ENCODE assay signal across 21 cellular contexts in the genomic region with DNA sequence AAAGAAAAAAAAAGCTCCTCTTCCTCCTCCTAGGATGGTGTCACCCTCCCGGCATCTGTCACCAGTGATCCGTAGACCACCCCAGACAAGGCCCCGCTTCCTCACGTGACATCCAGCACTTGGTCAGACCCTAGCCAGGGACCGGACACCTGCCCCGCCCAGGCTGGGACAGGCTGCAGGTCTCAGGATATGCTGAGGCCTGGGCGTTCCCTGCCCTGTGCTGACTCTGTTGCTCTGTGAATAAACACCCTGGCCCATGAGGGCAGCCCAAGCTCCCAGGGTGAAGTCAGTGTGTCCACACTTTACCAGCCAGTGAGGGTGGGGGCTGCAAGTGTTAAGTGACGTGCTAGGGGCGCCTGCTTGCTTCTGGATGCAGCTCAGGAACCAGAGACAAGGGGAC. TPM values are rescaled to one million over a fixed set of nuclear protein-coding genes. Genes with fewer than 3 reads are reported as not detected.
A peak's percentile ranks its signal among the peaks of the same experiment; 100 is the strongest.
DNase-seq lines count a peak whose midpoint lies in the region; ATAC-seq, FAIRE-seq and TF ChIP-seq lines count a peak whose summit lies in the region.
"Had no signal": no experiment of that assay in that cellular context is flagged by ENCODE, and none has a peak within 500 bp of the region (broad histone marks: within the 10 kb centered on the region; RNA-seq: fewer than 3 reads in every experiment).

No MANE protein-coding gene starts in this region.

- peaks cover 6 to 21% of the 10 kb centered on the region in 2 donors for H3K36me3 ChIP-seq in small intestine (ENCODE audit: control insufficient read depth in 2 of 2, insufficient read depth in 2 of 2, low read length in 2 of 2)

- TF ChIP-seq CTCF in VCaP (conservative IDR thresholded peaks at IDR 0.05) = no peak

- no peaks in the 10 kb centered on the region for H3K27me3 Mint-ChIP-seq in activated T-cell treated with anti-CD3 and anti-CD28 coated beads, Interleukin-2, amount 50 U/mL, for 24 hours
- H3K27me3 Mint-ChIP-seq in activated T-cell treated with anti-CD3 and anti-CD28 coated beads, Interleukin-2, amount 50 U/mL, for 72 hours (ENCODE audit: low read depth) = no peaks in the 10 kb centered on the region
- H3K27me3 Mint-ChIP-seq: naive B cell had no signal

- H3K4me3 Mint-ChIP-seq in activated T-cell treated with anti-CD3 and anti-CD28 coated beads, Interleukin-2, amount 50 U/mL, for 24 hours = no peak overlapping the region
- H3K4me3 Mint-ChIP-seq in activated T-cell treated with anti-CD3 and anti-CD28 coated beads, Interleukin-2, amount 50 U/mL, for 72 hours = no peak overlapping the region

- no peaks in the 10 kb centered on the region for H3K9me3 ChIP-seq in small intestine (ENCODE audit: control insufficient read depth, low read depth)
- H3K9me3 ChIP-seq: esophagus squamous epithelium had no signal

- H3K4me3 ChIP-seq in small intestine (ENCODE audit: low read depth in 1 of 2, low read length in 2 of 2) = no peak overlapping the region
- H3K4me3 ChIP-seq: esophagus squamous epithelium, SK-N-MC had no signal

- H3K9me3 Mint-ChIP-seq in activated T-cell treated with anti-CD3 and anti-CD28 coated beads, Interleukin-2, amount 50 U/mL, for 24 hours = no peaks in the 10 kb centered on the region
- no peaks in the 10 kb centered on the region for H3K9me3 Mint-ChIP-seq in activated T-cell treated with anti-CD3 and anti-CD28 coated beads, Interleukin-2, amount 50 U/mL, for 72 hours
- H3K9me3 Mint-ChIP-seq: naive B cell had no signal

- H3K27ac ChIP-seq in VCaP (peak overlapping the region; percentile 80), small intestine (ENCODE audit: low read depth in 1 of 2, low read length in 1 of 2) (peak overlapping the region; percentile 96 to 97)
- H3K27ac ChIP-seq: SK-N-MC had no signal

- no peak for ATAC-seq in activated T-cell treated with anti-CD3 and anti-CD28 coated beads, Interleukin-2, amount 50 U/mL, for 72 hours (replicated peaks in 1 of 2)
- ATAC-seq in GM18867 (IDR thresholded peaks at IDR 0.05; ENCODE audit: unreplicated experiment) (no peak), HG02623 (IDR thresholded peaks at IDR 0.05; ENCODE audit: unreplicated experiment) (no peak)
- ATAC-seq: activated CD4-positive, CD25-positive, alpha-beta regulatory T cell treated with anti-CD3 and anti-CD28 coated beads, Interleukin-2, amount 50 U/mL, for 24 hours; PC-3 had no signal

- no peak for FAIRE-seq in small intestine (lab: Jason Lieb, UNC)
- FAIRE-seq: A204.1 had no signal

- H3K4me1 ChIP-seq in small intestine (ENCODE audit: control insufficient read depth in 2 of 2, insufficient read depth in 1 of 2, low read depth in 1 of 2, low read length in 1 of 2) = peaks cover 3 to 12% of the 10 kb centered on the region in 2 donors

- WGBS in small intestine, 3 donors = 76 to 80% (median 77%) methylated on average over 9 of the region's 9 CpGs

- H3K36me3 Mint-ChIP-seq in activated T-cell treated with anti-CD3 and anti-CD28 coated beads, Interleukin-2, amount 50 U/mL, for 24 hours (ENCODE audit: low read depth) = peaks cover 45% of the 10 kb centered on the region
- peaks cover 2 to 6% of the 10 kb centered on the region in 2 donors for H3K36me3 Mint-ChIP-seq in activated T-cell treated with anti-CD3 and anti-CD28 coated beads, Interleukin-2, amount 50 U/mL, for 72 hours (ENCODE audit: insufficient read depth in 2 of 2)
- H3K36me3 Mint-ChIP-seq: naive B cell had no signal

- no peak for DNase-seq in activated T-cell treated with anti-CD3 and anti-CD28 coated beads, Interleukin-2, amount 50 U/mL, for 24 hours
- no peak for DNase-seq in activated T-cell treated with anti-CD3 and anti-CD28 coated beads, Interleukin-2, amount 50 U/mL, for 72 hours
- DNase-seq in left kidney (ENCODE audit: low read depth, low spot score) (peak; percentile 39), small intestine (peak; percentile 53), NCI-H1105 (lab: John Stamatoyannopoulos, UW) (no peak)
- DNase-seq: activated effector memory CD4-positive, alpha-beta T cell treated with anti-CD3 and anti-CD28 coated beads, Interleukin-2, amount 50 U/mL, for 16 hours; amygdala; central memory CD4-positive, alpha-beta T cell; effector CD8-positive, alpha-beta T cell; esophagus squamous epithelium; GOT3; naive B cell; NCI-H146; PC-3; stimulated activated CD4-positive, alpha-beta T cell treated with anti-CD3 and anti-CD28 coated beads, Interleukin-2, amount 100 ng/mL, for 48 hours had no signal

- H3K4me1 Mint-ChIP-seq in activated T-cell treated with anti-CD3 and anti-CD28 coated beads, Interleukin-2, amount 50 U/mL, for 24 hours (ENCODE audit: low read depth) = peaks cover 18% of the 10 kb centered on the region
- H3K4me1 Mint-ChIP-seq in activated T-cell treated with anti-CD3 and anti-CD28 coated beads, Interleukin-2, amount 50 U/mL, for 72 hours (ENCODE audit: low read depth) = peaks cover 15% of the 10 kb centered on the region

- H3K27ac Mint-ChIP-seq in activated T-cell treated with anti-CD3 and anti-CD28 coated beads, Interleukin-2, amount 50 U/mL, for 24 hours = peak overlapping the region; percentile 59
- no peak overlapping the region for H3K27ac Mint-ChIP-seq in activated T-cell treated with anti-CD3 and anti-CD28 coated beads, Interleukin-2, amount 50 U/mL, for 72 hours

- no peaks in the 10 kb centered on the region for H3K27me3 ChIP-seq in small intestine (ENCODE audit: control insufficient read depth in 2 of 2, insufficient read depth in 2 of 2, low read length in 2 of 2)
- H3K27me3 ChIP-seq: esophagus squamous epithelium had no signal

RNA-seq across cellular contexts. Expression of a gene that starts 5.6 kb away (rescaled TPM):
- 100 to 1,000 TPM; 254 to 267 TPM for total RNA-seq in activated T-cell treated with anti-CD3 and anti-CD28 coated beads, Interleukin-2, amount 50 U/mL, for 72 hours
- polyA plus RNA-seq in small intestine = 1,000 to 10,000 TPM in 2 of 3 donors, 100 to 1,000 TPM in 1; 556 to 1,582 (median 1,437) TPM

RNA-seq across cellular contexts. Expression of a gene that starts 8.4 kb away (rescaled TPM):
- 10 to 100 TPM; 11.7 to 14.8 TPM for total RNA-seq in activated T-cell treated with anti-CD3 and anti-CD28 coated beads, Interleukin-2, amount 50 U/mL, for 72 hours
- polyA plus RNA-seq in small intestine = 1 to 10 TPM; 4.6 to 8.9 (median 8.9) TPM

RNA-seq across cellular contexts. Expression of a gene that starts 11.3 kb away (rescaled TPM):
- total RNA-seq in activated T-cell treated with anti-CD3 and anti-CD28 coated beads, Interleukin-2, amount 50 U/mL, for 72 hours = 100 to 1,000 TPM in 1 of 2 donors, 10 to 100 TPM in 1; 95.7 to 111 TPM
- polyA plus RNA-seq in small intestine = 100 to 1,000 TPM; 111 to 185 (median 152) TPM

RNA-seq across cellular contexts. Expression of a gene that starts 18.3 kb away (rescaled TPM):
- 1 to 10 TPM; 5.3 to 5.7 TPM for total RNA-seq in activated T-cell treated with anti-CD3 and anti-CD28 coated beads, Interleukin-2, amount 50 U/mL, for 72 hours
- polyA plus RNA-seq in small intestine = 1 to 10 TPM; 1.1 to 3.3 (median 2.0) TPM

RNA-seq across cellular contexts. Expression of a gene that starts 25.8 kb away (rescaled TPM):
- total RNA-seq in activated T-cell treated with anti-CD3 and anti-CD28 coated beads, Interleukin-2, amount 50 U/mL, for 72 hours = 10 to 100 TPM; 53.5 to 73.3 TPM
- 10 to 100 TPM; 11.2 to 14.3 (median 13.2) TPM for polyA plus RNA-seq in small intestine

Comparison
In these comparisons a context has a peak if more than half of its experiments do, and no peak if none do; other contexts are left out.
1. DNase-seq: peak in left kidney (single experiment) and small intestine (single experiment); none in activated T-cell treated with anti-CD3 and anti-CD28 coated beads, Interleukin-2, amount 50 U/mL, for 24 hours (single experiment), activated T-cell treated with anti-CD3 and anti-CD28 coated beads, Interleukin-2, amount 50 U/mL, for 72 hours (0 of 2) and NCI-H1105 (single experiment).